In the genomic region with DNA sequence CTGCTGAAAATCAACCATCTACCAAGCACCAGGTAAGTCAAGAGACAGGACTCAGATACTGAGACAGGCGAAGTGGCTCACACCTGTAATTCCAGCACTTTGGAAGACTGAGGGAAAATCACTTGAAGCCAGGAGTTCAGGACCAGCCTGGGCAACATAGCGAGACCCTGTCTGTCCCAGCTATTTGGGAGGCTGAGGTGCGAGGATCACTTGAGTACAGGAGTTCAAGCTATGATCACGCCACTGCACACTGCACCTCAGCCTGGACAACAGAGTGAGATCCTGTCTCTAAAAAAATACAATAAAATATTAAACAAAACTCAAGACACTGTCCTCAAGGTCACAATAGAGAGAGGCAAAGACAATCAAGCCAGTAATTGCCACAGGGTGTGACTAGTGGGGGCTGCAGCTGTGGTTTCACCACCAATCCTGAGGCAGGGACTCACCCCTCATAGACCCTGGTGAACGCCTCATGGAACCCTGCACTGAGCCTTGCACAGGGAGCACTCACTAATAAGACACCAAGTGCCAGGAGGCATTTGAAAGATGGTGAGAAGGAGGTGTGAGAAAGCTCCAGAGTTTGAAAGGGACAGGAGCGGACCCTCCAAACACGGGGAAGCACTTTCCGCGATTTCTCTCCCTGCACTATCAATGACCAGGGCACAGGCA, we compare ENCODE assay signal across 1 cellular context.
A peak's percentile ranks its signal among the peaks of the same experiment; 100 is the strongest.
TF ChIP-seq lines count a peak whose summit lies in the region.

No MANE protein-coding gene starts in this region.

TF ChIP-seq in H1, 55 proteins besides CTCF, POLR2A, EP300 and RAD21:
- TF ChIP-seq PHF8 (conservative IDR thresholded peaks at IDR 0.05; ENCODE audit: low read depth, low read length) (no peak), NRF1 (IDR thresholded peaks at IDR 0.05; ENCODE audit: low read depth, low read length) (no peak), CBX8 (IDR thresholded peaks at IDR 0.05; ENCODE audit: borderline replicate concordance, low read depth, low read length) (no peak), KDM1A (IDR thresholded peaks at IDR 0.05; ENCODE audit: borderline replicate concordance, low read length) (no peak), BCL11A (IDR thresholded peaks at IDR 0.05; ENCODE audit: low read depth in 2 of 2, low read length in 2 of 2) (no peak), TAF1 (IDR thresholded peaks at IDR 0.05; ENCODE audit: low read depth, low read length) (0 out of 2 replicates have a peak, but pooled peaks have one; percentile 7)
